14 cellular contexts compared by ENCODE assay signal in the genomic region with DNA sequence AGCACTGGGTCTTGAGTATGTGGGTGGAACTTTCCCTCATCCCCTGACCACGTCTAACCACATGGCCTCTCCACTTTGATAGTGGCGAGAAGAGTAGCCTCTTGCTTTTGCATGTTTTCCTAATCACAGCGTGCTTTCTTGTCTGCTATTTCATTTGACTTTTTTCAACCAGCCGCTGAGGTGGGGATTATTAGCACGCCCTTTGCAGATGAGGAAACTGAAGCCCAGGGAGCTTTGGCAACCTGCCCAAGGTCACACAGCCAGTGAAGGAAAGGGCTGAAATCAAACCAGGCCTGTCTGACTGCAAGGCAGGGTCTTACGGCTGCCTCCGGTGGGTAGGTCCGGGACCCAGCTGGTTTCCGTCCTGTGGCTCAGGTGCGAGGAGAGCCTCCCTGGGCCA.
"Had no signal": no experiment of that assay in that cellular context is flagged by ENCODE, and none has a peak within 500 bp of the region (broad histone marks: within the 10 kb centered on the region; RNA-seq: fewer than 3 reads in every experiment).

No MANE protein-coding gene starts in this region.

- H3K36me3 ChIP-seq: right atrium auricular region, thyroid gland had no signal

- H3K36me3 Mint-ChIP-seq: activated naive CD4-positive, alpha-beta T cell treated with anti-CD3 and anti-CD28 coated beads, Interleukin-2, amount 10 ng/mL, durations not matched to agents 7 days and 5 days; naive thymus-derived CD4-positive, alpha-beta T cell had no signal

- DNase-seq: activated B cell treated with CpG ODN at 0.5 μM for 24 hours; activated CD4-positive, alpha-beta T cell treated with anti-CD3 and anti-CD28 coated beads, Interleukin-2, amount 10 ng/mL, durations not matched to agents 7 days and 5 days; activated CD8-positive, alpha-beta memory T cell treated with anti-CD3 and anti-CD28 coated beads for 24 hours; activated naive CD4-positive, alpha-beta T cell treated with anti-CD3 and anti-CD28 coated beads, Interleukin-2, amount 10 ng/mL, durations not matched to agents 7 days and 5 days; caudate nucleus; effector memory CD4-positive, alpha-beta T cell; hippocampal formation; kidney glomerular epithelial cell; naive thymus-derived CD4-positive, alpha-beta T cell; thyroid gland had no signal

- H3K4me3 ChIP-seq: coronary artery, right atrium auricular region, skin epidermis, thyroid gland had no signal

- H3K27me3 Mint-ChIP-seq: activated B cell treated with CpG ODN at 0.5 μM for 24 hours; activated CD4-positive, alpha-beta T cell treated with anti-CD3 and anti-CD28 coated beads, Interleukin-2, amount 10 ng/mL, durations not matched to agents 7 days and 5 days; activated naive CD4-positive, alpha-beta T cell treated with anti-CD3 and anti-CD28 coated beads, Interleukin-2, amount 10 ng/mL, durations not matched to agents 7 days and 5 days had no signal

- H3K27ac ChIP-seq: coronary artery, right atrium auricular region, skin epidermis, thyroid gland had no signal

- H3K27me3 ChIP-seq: right atrium auricular region, thyroid gland had no signal

- H3K4me1 Mint-ChIP-seq: activated B cell treated with CpG ODN at 0.5 μM for 24 hours; activated CD4-positive, alpha-beta T cell treated with anti-CD3 and anti-CD28 coated beads, Interleukin-2, amount 10 ng/mL, durations not matched to agents 7 days and 5 days; activated naive CD4-positive, alpha-beta T cell treated with anti-CD3 and anti-CD28 coated beads, Interleukin-2, amount 10 ng/mL, durations not matched to agents 7 days and 5 days; activated T-helper 17 cell treated with anti-CD3 and anti-CD28 coated beads, Interleukin-2, amount 50 U/mL, for 72 hours had no signal

- H3K4me3 Mint-ChIP-seq: activated B cell treated with CpG ODN at 0.5 μM for 24 hours; activated CD4-positive, alpha-beta T cell treated with anti-CD3 and anti-CD28 coated beads, Interleukin-2, amount 10 ng/mL, durations not matched to agents 7 days and 5 days; activated naive CD4-positive, alpha-beta T cell treated with anti-CD3 and anti-CD28 coated beads, Interleukin-2, amount 10 ng/mL, durations not matched to agents 7 days and 5 days; activated T-helper 17 cell treated with anti-CD3 and anti-CD28 coated beads, Interleukin-2, amount 50 U/mL, for 72 hours; naive thymus-derived CD4-positive, alpha-beta T cell had no signal

- H3K4me1 ChIP-seq: right atrium auricular region, thyroid gland had no signal

- ATAC-seq: activated T-helper 17 cell treated with anti-CD3 and anti-CD28 coated beads, Interleukin-2, amount 50 U/mL, for 72 hours; naive thymus-derived CD4-positive, alpha-beta T cell had no signal

- H3K27ac Mint-ChIP-seq: activated B cell treated with CpG ODN at 0.5 μM for 24 hours; activated CD4-positive, alpha-beta T cell treated with anti-CD3 and anti-CD28 coated beads, Interleukin-2, amount 10 ng/mL, durations not matched to agents 7 days and 5 days; activated naive CD4-positive, alpha-beta T cell treated with anti-CD3 and anti-CD28 coated beads, Interleukin-2, amount 10 ng/mL, durations not matched to agents 7 days and 5 days; activated T-helper 17 cell treated with anti-CD3 and anti-CD28 coated beads, Interleukin-2, amount 50 U/mL, for 72 hours; naive thymus-derived CD4-positive, alpha-beta T cell had no signal

- H3K9me3 ChIP-seq: right atrium auricular region, thyroid gland had no signal
